ENCODE assay signal across 12 cellular contexts in the genomic region with DNA sequence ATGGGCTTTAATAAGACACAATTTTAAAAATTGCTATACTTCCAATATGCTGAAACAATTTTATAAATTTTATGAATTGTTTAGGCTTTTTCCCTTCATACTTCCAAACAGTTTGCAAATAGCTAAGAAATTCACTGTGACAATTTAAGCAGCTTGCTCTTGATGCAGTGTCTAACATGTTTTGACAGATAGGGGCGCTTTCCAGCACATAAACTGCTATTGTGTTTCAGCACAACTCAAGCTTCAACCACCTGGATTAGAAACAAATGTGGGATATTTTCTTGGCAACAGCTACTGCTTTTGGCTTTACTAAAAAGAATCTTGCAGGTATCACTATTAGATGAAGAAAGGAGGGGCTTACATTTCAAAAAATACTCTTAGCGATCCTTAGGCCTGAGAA.
"Had no signal": no experiment of that assay in that cellular context is flagged by ENCODE, and none has a peak within 500 bp of the region (broad histone marks: within the 10 kb centered on the region; RNA-seq: fewer than 3 reads in every experiment).

No MANE protein-coding gene starts in this region.

- H3K4me3 ChIP-seq: breast epithelium, sigmoid colon had no signal

- DNase-seq: activated CD4-positive, alpha-beta memory T cell treated with anti-CD3 and anti-CD28 coated beads for 36 hours; activated CD8-positive, alpha-beta memory T cell treated with anti-CD3 and anti-CD28 coated beads, Interleukin-2, amount 50 U/mL, for 48 hours; activated naive CD8-positive, alpha-beta T cell treated with anti-CD3 and anti-CD28 coated beads, Interleukin-2, amount 10 ng/mL, durations not matched to agents 7 days and 5 days; anterior cingulate cortex; immature natural killer cell; left colon; sigmoid colon; stimulated activated CD4-positive, alpha-beta T cell treated with anti-CD3 and anti-CD28 coated beads, Interleukin-2, amount 100 ng/mL, for 48 hours; stimulated activated naive CD4-positive, alpha-beta T cell treated with Interleukin-2 at 50 U/mL for 16 hours; trophoblast cell had no signal

- H3K27me3 ChIP-seq: breast epithelium, sigmoid colon had no signal

- H3K27ac ChIP-seq: breast epithelium, sigmoid colon had no signal

- ATAC-seq: natural killer cell treated with Interleukin-12 subunit alpha and Interleukin-12 subunit beta and Interleukin-15 and Interleukin-18, amount 100 ng/mL, for 72 hours had no signal

- H3K36me3 ChIP-seq: breast epithelium, sigmoid colon had no signal

- H3K9me3 ChIP-seq: breast epithelium, sigmoid colon had no signal
